1 cellular context compared by ENCODE assay signal in the genomic region with DNA sequence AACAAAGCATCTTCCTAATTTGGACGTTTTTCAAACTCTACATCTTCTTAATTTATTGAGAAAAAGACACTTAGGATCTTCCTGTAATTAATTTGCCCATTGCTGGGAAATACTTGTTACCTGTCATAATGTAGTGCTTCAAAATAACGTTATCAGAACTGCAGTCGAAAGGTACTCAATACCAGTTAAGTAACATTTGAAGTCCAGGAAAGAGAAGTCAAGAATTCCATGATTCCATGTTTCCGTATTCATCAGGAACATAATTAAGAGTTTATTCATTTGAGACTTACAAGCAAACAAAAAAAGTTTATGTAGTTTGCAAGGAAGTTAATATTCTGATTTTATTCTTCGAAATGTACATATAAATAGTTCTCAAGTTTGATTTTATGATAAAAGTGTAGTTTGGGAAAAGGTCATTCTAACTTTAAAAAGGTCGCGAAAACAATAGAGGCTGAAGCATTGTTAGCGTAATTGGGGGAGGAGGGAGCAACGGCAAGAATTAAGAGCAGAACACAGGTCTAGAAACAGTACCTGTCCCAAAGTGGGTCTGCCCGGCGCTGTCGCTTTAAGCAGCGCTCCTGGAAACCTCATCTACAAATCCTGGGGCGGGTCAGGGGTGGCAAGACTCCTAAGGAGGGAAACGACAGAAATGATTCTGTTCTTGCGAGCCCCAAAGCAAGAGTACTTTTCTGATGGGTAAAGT.
TF ChIP-seq lines count a peak whose summit lies in the region.

No MANE protein-coding gene starts in this region.

TF ChIP-seq in K562, 482 proteins besides CTCF, POLR2A, EP300 and RAD21:
- no peak for TF ChIP-seq KAT7 (CRISPR knock-in tag; IDR thresholded peaks at IDR 0.05; ENCODE audit: borderline replicate concordance)
- TF ChIP-seq CBX2 (IDR thresholded peaks at IDR 0.05; ENCODE audit: insufficient read depth, low read length, poor library complexity, severe bottlenecking) = peak; percentile 31
